Comparison of ENCODE assay signal across 1 cellular context in the genomic region with DNA sequence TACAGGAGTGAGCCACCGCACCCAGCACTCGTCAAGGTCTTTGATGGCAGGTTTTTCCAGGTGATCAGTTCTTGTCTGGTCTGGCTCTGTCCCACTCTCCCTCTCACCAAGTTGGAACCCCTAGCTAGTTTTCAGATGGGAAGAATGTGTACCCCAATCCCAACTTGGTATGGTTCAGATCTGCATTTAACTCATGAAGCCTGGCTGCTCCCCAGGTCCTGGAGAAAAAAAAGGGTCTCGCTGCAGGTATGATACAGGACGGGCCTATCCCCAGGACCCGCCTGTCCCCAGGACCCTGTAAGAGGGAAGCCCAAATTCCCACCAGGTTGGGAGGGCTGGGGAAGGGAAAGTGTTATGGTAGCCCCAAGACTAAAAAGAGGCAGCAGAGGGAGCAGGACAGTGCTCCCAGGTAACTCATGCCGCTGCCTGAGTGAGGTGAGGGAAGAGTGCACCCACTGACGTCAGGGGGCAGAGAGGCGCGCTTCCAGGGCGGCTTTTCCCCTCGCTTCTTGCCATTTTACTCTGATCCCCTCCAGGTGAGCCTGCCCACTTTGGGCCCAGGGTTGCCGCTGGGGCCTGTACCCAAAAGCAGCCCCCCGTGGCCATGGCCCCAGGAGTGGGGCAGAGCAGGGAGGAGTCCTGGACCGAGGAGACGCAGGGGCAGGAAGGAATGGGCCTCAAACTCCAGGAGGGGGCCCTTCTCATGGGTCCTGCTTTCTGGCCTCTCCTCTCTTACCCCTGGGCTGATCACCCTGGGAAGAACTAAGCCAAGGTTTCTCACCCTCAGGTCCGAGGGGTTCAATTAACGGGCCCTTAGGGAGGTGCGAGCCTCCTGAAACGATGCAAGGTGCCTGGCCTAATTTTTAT.
A peak's percentile ranks its signal among the peaks of the same experiment; 100 is the strongest.
TF ChIP-seq lines count a peak whose summit lies in the region.

No MANE protein-coding gene starts in this region.

TF ChIP-seq in GM23338, 12 proteins besides CTCF, POLR2A, EP300 and RAD21 (continued from another document):
- TF ChIP-seq REST (IDR thresholded peaks at IDR 0.05; ENCODE audit: unreplicated experiment), result peak; percentile 5
